ENCODE assay signal across 8 cellular contexts in genomic region chr10:104255244-104255981, GRCh38. TPM values are rescaled to one million over a fixed set of nuclear protein-coding genes. Genes with fewer than 3 reads are reported as not detected.
DNase-seq lines count a peak whose midpoint lies in the region; ATAC-seq and TF ChIP-seq lines count a peak whose summit lies in the region.

No MANE protein-coding gene starts in this region.

- peaks cover 44% of the 10 kb centered on the region for H3K36me3 Mint-ChIP-seq in activated naive CD8-positive, alpha-beta T cell treated with anti-CD3 and anti-CD28 coated beads for 36 hours

- H3K4me3 ChIP-seq in heart right ventricle = peak overlapping the region; percentile 88 to 99 (median 94)

- intact Hi-C loops in heart right ventricle (cut with DNase I) = loop anchor here in 2 of 10 donors (10.0 kb wide), 1 partner anchor 131 kb away; the partner anchor contains the start of gene SFR1 (in 2 of the 2)

- H3K4me1 ChIP-seq in heart right ventricle = peaks cover 8 to 58% (median 44%) of the 10 kb centered on the region in 9 donors

- no peak for TF ChIP-seq CTCF in heart right ventricle (IDR thresholded peaks at IDR 0.05)

- H3K36me3 ChIP-seq in heart right ventricle = peaks cover 0 to 42% (median 21%) of the 10 kb centered on the region in 9 donors

- peak overlapping the region; percentile 96 to 100 (median 99) for H3K27ac ChIP-seq in heart right ventricle

- peak; percentile 49 for DNase-seq in D341Med (ENCODE audit: low spot score)
- peak; percentile 77 for DNase-seq in LHCN-M2 (ENCODE audit: low read depth)
- DNase-seq in activated naive CD8-positive, alpha-beta T cell treated with anti-CD3 and anti-CD28 coated beads for 36 hours = no peak
- DNase-seq in heart right ventricle = peak in 1 of 2 donors; percentile 26
- peak; percentile 82 for DNase-seq in pons (ENCODE audit: low spot score)
- no peak for DNase-seq in activated effector memory CD4-positive, alpha-beta T cell treated with Interleukin-2 at 50 U/mL for 16 hours

- ATAC-seq in GM21367 (IDR thresholded peaks at IDR 0.05; ENCODE audit: unreplicated experiment) (peak; percentile 36), heart right ventricle (peak; percentile 41 to 76 (median 58)), GM21528 (IDR thresholded peaks at IDR 0.05; ENCODE audit: low FRiP score, unreplicated experiment) (no peak)

- peak overlapping the region; percentile 91 for H3K27ac Mint-ChIP-seq in activated naive CD8-positive, alpha-beta T cell treated with anti-CD3 and anti-CD28 coated beads for 36 hours

- H3K9me3 ChIP-seq in heart right ventricle = no peaks in the 10 kb centered on the region

- whole genome bisulfite sequencing in heart right ventricle, 2 donors = 1% methylated on average over 17 of the region's 17 CpGs

- H3K4me1 Mint-ChIP-seq in activated naive CD8-positive, alpha-beta T cell treated with anti-CD3 and anti-CD28 coated beads for 36 hours = peaks cover 52% of the 10 kb centered on the region

- peak overlapping the region; percentile 86 for H3K4me3 Mint-ChIP-seq in activated naive CD8-positive, alpha-beta T cell treated with anti-CD3 and anti-CD28 coated beads for 36 hours

- no peaks in the 10 kb centered on the region for H3K27me3 ChIP-seq in heart right ventricle

- peaks cover 5% of the 10 kb centered on the region for H3K27me3 Mint-ChIP-seq in activated naive CD8-positive, alpha-beta T cell treated with anti-CD3 and anti-CD28 coated beads for 36 hours

- peaks cover 5% of the 10 kb centered on the region for H3K9me3 Mint-ChIP-seq in activated naive CD8-positive, alpha-beta T cell treated with anti-CD3 and anti-CD28 coated beads for 36 hours

RNA-seq across cellular contexts. Expression of gene GSTO1, which starts 0.7 kb away (rescaled TPM):
- 211 and 248 TPM in 2 replicates for total RNA-seq in LHCN-M2 (2014; rRNA removed)
- 264 TPM for polyA plus RNA-seq in LHCN-M2 (2012)
- 100 to 1,000 TPM; 148 to 153 TPM for total RNA-seq in activated naive CD8-positive, alpha-beta T cell treated with anti-CD3 and anti-CD28 coated beads for 36 hours
- total RNA-seq in heart right ventricle = 100 to 1,000 TPM; 161 to 372 (median 220) TPM
- polyA plus RNA-seq in heart right ventricle = 100 to 1,000 TPM; 339 to 570 TPM

RNA-seq across cellular contexts. Expression of gene GSTO2, which starts 13.6 kb away (rescaled TPM):
- total RNA-seq in LHCN-M2 (2014; rRNA removed) (0.38 and 0.46 TPM in 2 replicates), heart right ventricle (1 to 10 TPM in 4 of 10 donors, under 1 TPM in 6; 0.57 to 1.6 (median 0.97) TPM)
- polyA plus RNA-seq in LHCN-M2 (2012) = 0.34 TPM
- total RNA-seq in activated naive CD8-positive, alpha-beta T cell treated with anti-CD3 and anti-CD28 coated beads for 36 hours = 1 to 10 TPM; 1.5 to 2.5 TPM
- polyA plus RNA-seq in heart right ventricle = under 1 TPM; 0.25 to 0.51 TPM

RNA-seq across cellular contexts. Expression of gene CFAP43, which starts 23.2 kb away (rescaled TPM):
- total RNA-seq in LHCN-M2 (2014; rRNA removed) (0.06 TPM in 1 of 2 replicates, not detected in the other), heart right ventricle (under 1 TPM in 4 of 10 donors, not detected in 6; 0.09 to 0.15 (median 0.12) TPM)
- not detected for polyA plus RNA-seq in LHCN-M2 (2012)
- not detected for total RNA-seq in activated naive CD8-positive, alpha-beta T cell treated with anti-CD3 and anti-CD28 coated beads for 36 hours
- polyA plus RNA-seq in heart right ventricle = under 1 TPM; 0.06 to 0.37 TPM

Comparison
In these comparisons a context has a peak if more than half of its experiments do, and no peak if none do; other contexts are left out.
1. DNase-seq: peak in D341Med (single experiment), LHCN-M2 (single experiment) and pons (single experiment); none in activated naive CD8-positive, alpha-beta T cell treated with anti-CD3 and anti-CD28 coated beads for 36 hours (single experiment) and activated effector memory CD4-positive, alpha-beta T cell treated with Interleukin-2 at 50 U/mL for 16 hours (single experiment).